ENCODE assay signal across 9 cellular contexts in the genomic region with DNA sequence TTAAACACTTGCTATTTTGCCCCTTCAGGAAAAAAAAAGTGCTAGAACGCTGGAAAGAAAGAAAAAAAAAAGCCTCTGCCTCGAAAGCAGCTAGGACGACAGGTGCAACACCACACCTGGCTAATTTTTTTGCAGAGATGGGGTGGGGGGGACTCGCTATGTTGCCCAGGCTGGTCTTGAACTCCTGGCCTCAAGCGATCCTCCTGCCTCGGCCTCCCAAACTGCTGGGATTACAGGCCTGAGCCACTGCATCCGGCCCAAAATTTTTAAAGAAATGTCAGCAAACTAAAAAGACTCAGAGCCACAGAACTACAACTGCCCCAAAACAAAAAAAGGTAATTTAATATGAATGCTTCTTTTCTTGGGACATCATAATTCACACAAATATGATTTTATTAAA. TPM values are rescaled to one million over a fixed set of nuclear protein-coding genes. Genes with fewer than 3 reads are reported as not detected.
DNase-seq lines count a peak whose midpoint lies in the region; ATAC-seq, FAIRE-seq and TF ChIP-seq lines count a peak whose summit lies in the region.
"Had no signal": no experiment of that assay in that cellular context is flagged by ENCODE, and none has a peak within 500 bp of the region (broad histone marks: within the 10 kb centered on the region; RNA-seq: fewer than 3 reads in every experiment).

No MANE protein-coding gene starts in this region.

- H3K4me3 ChIP-seq in AG10803 (ENCODE audit: low read length) (peak overlapping the region; percentile 82), K562 (peak overlapping the region; percentile 76; the same call in 1 of the 2 replicates), mucosa of stomach (ENCODE audit: low read length) (peak overlapping the region; percentile 52), aorta (ENCODE audit: low read length in 2 of 2) (peak overlapping the region in 1 of 2 donors; percentile 94)

- peak overlapping the region in 1 of 2 experiments; percentile 73; a peak in 1 of 4 replicates for H3K9ac ChIP-seq in K562 (ENCODE audit: insufficient read depth in 1 of 2, low read depth in 2 of 2, low read length in 2 of 2)
- H3K9ac ChIP-seq in mucosa of stomach (ENCODE audit: low read length), result peak overlapping the region; percentile 88

- no peak overlapping the region for H3K4me2 ChIP-seq in K562 (ENCODE audit: insufficient read depth, low read length)

- in situ Hi-C loops in K562 (cut with MboI), result no loop called here

- H3K9me3 ChIP-seq in K562 (replicated peaks; ENCODE audit: control insufficient read depth, insufficient read depth, low read depth, low read length) (no peaks in the 10 kb centered on the region), mucosa of stomach (ENCODE audit: control insufficient read depth, low read length) (no peaks in the 10 kb centered on the region), aorta (ENCODE audit: control insufficient read depth, low read length) (no peaks in the 10 kb centered on the region)

- WGBS in K562 (ENCODE audit: insufficient coverage, low coverage, missing lambda C conversion rate), result 79% methylated on average over 7 of the region's 7 CpGs
- 66 to 68% methylated on average over 7 of the region's 7 CpGs for WGBS in aorta, 2 donors

- H4K20me1 ChIP-seq in K562 (replicated peaks; ENCODE audit: control insufficient read depth, insufficient read depth, low read length), result no peaks in the 10 kb centered on the region

- POLR2A ChIA-PET in K562 (lab: Yijun Ruan, JAX), result interaction anchor here (0.6 kb wide), 2 partner anchors 24 to 251 kb away, joined by 3 read pairs; no protein-coding TSS in a partner anchor

- FAIRE-seq in K562 (lab: Jason Lieb, UNC), result no peak

- peak overlapping the region; percentile 97 to 98 (median 98) for H3K4me3 Mint-ChIP-seq in IgD-negative memory B cell

- no peaks in the 10 kb centered on the region for H3K9me1 ChIP-seq in K562 (ENCODE audit: control insufficient read depth, insufficient read depth, low read length)

- intact Hi-C loops in K562 (cut with micrococcal nuclease), result loop anchor here (10.0 kb wide), 1 partner anchor 48 kb away; no protein-coding TSS in a partner anchor
- intact Hi-C loops in aorta (cut with DNase I), result loop anchor here in 1 of 2 donors (5.0 kb wide), 1 partner anchor 40 kb away; no protein-coding TSS in a partner anchor

- H3K4me1 ChIP-seq in K562 (replicated peaks in 1 of 2; ENCODE audit: control insufficient read depth in 2 of 2, insufficient read depth in 2 of 2, low read length in 2 of 2) (peaks cover 23 to 32% of the 10 kb centered on the region in 2 experiments; a peak in 4 of 5 replicates), mucosa of stomach (ENCODE audit: control insufficient read depth, insufficient read depth, low read length) (peaks cover 41% of the 10 kb centered on the region), aorta (ENCODE audit: control insufficient read depth in 1 of 2, insufficient read depth in 2 of 2, low read length in 2 of 2) (peaks cover 0 to 4% of the 10 kb centered on the region in 2 donors)

- no peak for TF ChIP-seq POLR2A in K562 (conservative IDR thresholded peaks at IDR 0.05)

- TF ChIP-seq CTCF in AG10803 (conservative IDR thresholded peaks at IDR 0.05; ENCODE audit: low read length) (no peak), K562 (IDR thresholded peaks at IDR 0.05 in 2 of 3, conservative IDR thresholded peaks at IDR 0.05 in 1 of 3; ENCODE audit: insufficient read depth in 2 of 3, low read depth in 1 of 3, low read length in 3 of 3) (no peak)

- no peak overlapping the region for H3K27ac ChIP-seq in K562 (ENCODE audit: extremely low read depth, low read depth, low read length)
- no peak overlapping the region for H3K27ac ChIP-seq in aorta (ENCODE audit: low read depth in 1 of 2, low read length in 2 of 2)

- H3K27me3 ChIP-seq in K562 (ENCODE audit: control insufficient read depth in 2 of 2, insufficient read depth in 2 of 2, low read length in 2 of 2) (no peaks in the 10 kb centered on the region), mucosa of stomach (ENCODE audit: control insufficient read depth, insufficient read depth, low read length) (no peaks in the 10 kb centered on the region), aorta (ENCODE audit: control insufficient read depth in 1 of 2, insufficient read depth in 2 of 2, low read length in 1 of 2) (no peaks in the 10 kb centered on the region)

- TF ChIP-seq RAD21 in K562 (CRISPR knock-in tag; conservative IDR thresholded peaks at IDR 0.05 in 1 of 2, IDR thresholded peaks at IDR 0.05 in 1 of 2), result no peak

- no peak overlapping the region for H2AFZ ChIP-seq in K562 (ENCODE audit: low read depth, low read length)

- ATAC-seq in K562, result no peak
- ATAC-seq in GM18868 (IDR thresholded peaks at IDR 0.05; ENCODE audit: unreplicated experiment), result no peak
- ATAC-seq in aorta (ENCODE audit: low FRiP score), result no peak

- no peaks in the 10 kb centered on the region for H3K36me3 Mint-ChIP-seq in IgD-negative memory B cell

- peaks cover 6 to 27% (median 21%) of the 10 kb centered on the region in 3 donors for H3K4me1 Mint-ChIP-seq in IgD-negative memory B cell

- BruUV-seq in K562 (replicated peaks; lab: Mats Ljungman, UMichigan), result no TSS peak

- CTCF ChIA-PET in K562 (lab: Yijun Ruan, JAX; ENCODE audit: low intra/inter-chr PET ratio), result no interaction called here

- H3K9me3 Mint-ChIP-seq in IgD-negative memory B cell, result no peaks in the 10 kb centered on the region

- DNase-seq in AG10803 (ENCODE audit: low read depth), result no peak
- DNase-seq in K562 (ENCODE audit: extremely low read depth in 1 of 4, low spot score in 3 of 4), result no peak
- no peak for DNase-seq in retina
- DNase-seq in SK-N-DZ (ENCODE audit: low spot score), result no peak
- DNase-seq in aorta, result no peak
- DNase-seq: NCI-H187 treated with DMSO at 0.1 percent for 48 hours had no signal

- H3K79me2 ChIP-seq in K562 (ENCODE audit: control insufficient read depth, insufficient read depth, low read length), result peaks cover 16% of the 10 kb centered on the region; the same call in 2 of the 3 replicates

- peaks cover 2% of the 10 kb centered on the region for H3K27me3 Mint-ChIP-seq in IgD-negative memory B cell

- no peak for TF ChIP-seq EP300 in K562 (IDR thresholded peaks at IDR 0.05; ENCODE audit: low read length)

- no peaks in the 10 kb centered on the region for H3K36me3 ChIP-seq in K562 (ENCODE audit: control insufficient read depth, insufficient read depth, low read length)
- no peaks in the 10 kb centered on the region for H3K36me3 ChIP-seq in mucosa of stomach (ENCODE audit: control insufficient read depth, insufficient read depth, low read length)
- H3K36me3 ChIP-seq in aorta (ENCODE audit: control insufficient read depth in 1 of 2, insufficient read depth in 2 of 2, low read length in 1 of 2), result no peaks in the 10 kb centered on the region

- peak overlapping the region in 2 of 3 donors; percentile 84 to 95 for H3K27ac Mint-ChIP-seq in IgD-negative memory B cell

TF ChIP-seq in K562, 482 proteins besides CTCF, POLR2A, EP300 and RAD21 (continues in another document):
- TF ChIP-seq, protein P1, sequence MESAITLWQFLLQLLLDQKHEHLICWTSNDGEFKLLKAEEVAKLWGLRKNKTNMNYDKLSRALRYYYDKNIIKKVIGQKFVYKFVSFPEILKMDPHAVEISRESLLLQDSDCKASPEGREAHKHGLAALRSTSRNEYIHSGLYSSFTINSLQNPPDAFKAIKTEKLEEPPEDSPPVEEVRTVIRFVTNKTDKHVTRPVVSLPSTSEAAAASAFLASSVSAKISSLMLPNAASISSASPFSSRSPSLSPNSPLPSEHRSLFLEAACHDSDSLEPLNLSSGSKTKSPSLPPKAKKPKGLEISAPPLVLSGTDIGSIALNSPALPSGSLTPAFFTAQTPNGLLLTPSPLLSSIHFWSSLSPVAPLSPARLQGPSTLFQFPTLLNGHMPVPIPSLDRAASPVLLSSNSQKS (CRISPR knock-in tag; IDR thresholded peaks at IDR 0.05), result no peak
- TF ChIP-seq SMARCA5 (IDR thresholded peaks at IDR 0.05), result no peak
- no peak for TF ChIP-seq TCF7L2 (IDR thresholded peaks at IDR 0.05; ENCODE audit: low read depth, low read length)
- TF ChIP-seq ZNF253 (CRISPR knock-in tag; conservative IDR thresholded peaks at IDR 0.05), result no peak
- no peak for TF ChIP-seq ATF7 (IDR thresholded peaks at IDR 0.05)
- no peak for TF ChIP-seq ELF1 (tag; IDR thresholded peaks at IDR 0.05)
- TF ChIP-seq IFI16 (CRISPR knock-in tag; IDR thresholded peaks at IDR 0.05), result no peak
- no peak for TF ChIP-seq FOXM1 (IDR thresholded peaks at IDR 0.05; ENCODE audit: low read depth)
- TF ChIP-seq FOXM1 (CRISPR knock-in tag; IDR thresholded peaks at IDR 0.05; ENCODE audit: low read depth), result no peak
- TF ChIP-seq CCAR2 (IDR thresholded peaks at IDR 0.05; ENCODE audit: low read depth, low read length), result no peak

RNA-seq across cellular contexts. Expression of a gene that starts 1.4 kb away (rescaled TPM):
- polyA plus RNA-seq in IgD-negative memory B cell, result 4.9 TPM
- 14.7 and 55.2 TPM in 2 replicates for total RNA-seq in K562 (2011; cell fraction: chromatin; rRNA removed; ENCODE audit: low replicate concordance)
- total RNA-seq in K562 (2011; cell fraction: nucleolus; rRNA removed), result 14.5 and 15.5 TPM in 2 replicates
- 19.6 and 36.0 TPM in 2 replicates for total RNA-seq in K562 (2011; cell fraction: nucleoplasm; rRNA removed)
- 16.4 and 29.3 TPM in 2 replicates for total RNA-seq in K562 (2014; rRNA removed)
- 12.7 and 16.0 TPM in 2 replicates for total RNA-seq in K562 (2014; rRNA removed; fragmentation: Illumina TruSeq; extraction: Trizol)
- 18.1 and 21.8 TPM in 2 replicates for total RNA-seq in K562 (2015; rRNA removed; fragmentation: Illumina TruSeq; extraction: Trizol)
- total RNA-seq in K562 (2021), result 12.6 and 18.2 TPM in 2 replicates
- polyA plus RNA-seq in K562 (2011; rRNA removed), result 12.5 and 16.4 TPM in 2 replicates
- polyA plus RNA-seq in K562 (2011; cell fraction: cytosol; rRNA removed), result 3.0 and 7.4 TPM in 2 replicates
- 12.2 and 21.1 TPM in 2 replicates for polyA plus RNA-seq in K562 (2011; cell fraction: nucleus; rRNA removed)
- 14.6 and 22.3 TPM in 2 replicates for polyA plus RNA-seq in K562 (2012)
- polyA plus RNA-seq in K562 (2014; fragmentation: Illumina TruSeq; extraction: Trizol), result 20.9 and 35.1 TPM in 2 replicates
- polyA plus RNA-seq in K562 (2014; fragmentation: Nextera tagmentation; extraction: Ambion mirVana), result 10 to 100 TPM in 1 of 2 experiments, 1 to 10 TPM in 1; 4.9 to 10.6 TPM
- 7.7 and 10.1 TPM in 2 replicates for polyA plus RNA-seq in K562 (2014; rRNA removed)
- 57.3 and 79.6 TPM in 2 replicates for polyA minus RNA-seq in K562 (2011; rRNA and poly(A)+ RNA removed)
- polyA minus RNA-seq in K562 (2011; cell fraction: cytosol; rRNA and poly(A)+ RNA removed), result 15.4 and 16.5 TPM in 2 replicates
- 28.9 and 46.7 TPM in 2 replicates for polyA minus RNA-seq in K562 (2011; cell fraction: nucleus; rRNA and poly(A)+ RNA removed)
- polyA plus RNA-seq in SK-N-DZ (2014; cell fraction: cytosol; rRNA removed), result 33.6 and 36.9 TPM in 2 replicates
- polyA plus RNA-seq in SK-N-DZ (2014; cell fraction: nucleus; rRNA removed), result 32.0 and 39.3 TPM in 2 replicates
- total RNA-seq in aorta, result 10 to 100 TPM; 40.3 to 64.1 TPM
- 10 to 100 TPM in 1 of 2 donors, 1 to 10 TPM in 1; 6.1 to 18.2 TPM for polyA plus RNA-seq in aorta
